8 cellular contexts compared by ENCODE assay signal in genomic region chr20:62927128-62927705, GRCh38. TPM values are rescaled to one million over a fixed set of nuclear protein-coding genes. Genes with fewer than 3 reads are reported as not detected.
A peak's percentile ranks its signal among the peaks of the same experiment; 100 is the strongest.
DNase-seq lines count a peak whose midpoint lies in the region; ATAC-seq and TF ChIP-seq lines count a peak whose summit lies in the region.

No MANE protein-coding gene starts in this region.

- H3K4me1 ChIP-seq in DOHH2 (ENCODE audit: control insufficient read depth, low read length): peaks cover 83% of the 10 kb centered on the region
- H3K4me1 ChIP-seq in esophagus squamous epithelium: peaks cover 51 to 82% (median 58%) of the 10 kb centered on the region in 3 donors
- peaks cover 29% of the 10 kb centered on the region for H3K4me1 ChIP-seq in prostate gland (replicated peaks)

- POLR2A ChIA-PET in RWPE1 (lab: Yijun Ruan, JAX; ENCODE audit: low non-redundant PET): interaction anchor here (1.0 to 1.5 kb wide), 3 partner anchors 10 to 11 kb away, joined by 3 to 4 read pairs (median 3); partner anchors contain the start of gene GID8

- peaks cover 29% of the 10 kb centered on the region for H4K20me1 ChIP-seq in DOHH2 (ENCODE audit: control insufficient read depth, insufficient read depth, low read depth, low read length)

- H3K36me3 ChIP-seq in DOHH2 (ENCODE audit: control insufficient read depth, low read length) (peaks cover 34% of the 10 kb centered on the region), esophagus squamous epithelium (peaks cover 0 to 1% (median 0%) of the 10 kb centered on the region in 3 donors), prostate gland (no peaks in the 10 kb centered on the region)

- intact Hi-C loops in esophagus squamous epithelium (cut with DNase I): no loop called here
- intact Hi-C loops in prostate gland (cut with DNase I): no loop called here
- intact Hi-C loops in sciatic nerve (cut with DNase I): no loop called here

- CTCF ChIA-PET in RWPE1 (lab: Yijun Ruan, JAX): interaction anchor here (0.6 to 1.0 kb wide), 6 partner anchors 9 to 334 kb away, joined by 3 to 6 read pairs (median 3); no protein-coding TSS in a partner anchor

- DNase-seq in RWPE1 (ENCODE audit: low spot score): no peak
- no peak for DNase-seq in esophagus squamous epithelium (lab: John Stamatoyannopoulos, UW)
- no peak for DNase-seq in prostate gland (ENCODE audit: low spot score)
- no peak for DNase-seq in sciatic nerve (ENCODE audit: low spot score)

- H3F3A ChIP-seq in DOHH2 (ENCODE audit: control insufficient read depth, insufficient read depth): peaks cover 22% of the 10 kb centered on the region

- H3K4me2 ChIP-seq in DOHH2 (ENCODE audit: low read length): peak overlapping the region; percentile 98

- TF ChIP-seq POLR2A in esophagus squamous epithelium (IDR thresholded peaks at IDR 0.05): no peak
- no peak for TF ChIP-seq POLR2A in prostate gland (IDR thresholded peaks at IDR 0.05)

- no peaks in the 10 kb centered on the region for H3K27me3 ChIP-seq in DOHH2 (ENCODE audit: control insufficient read depth, low read length)
- no peaks in the 10 kb centered on the region for H3K27me3 ChIP-seq in esophagus squamous epithelium
- H3K27me3 ChIP-seq in prostate gland (replicated peaks; ENCODE audit: insufficient read depth): no peaks in the 10 kb centered on the region

- WGBS in esophagus squamous epithelium, 2 donors: 56 to 63% methylated on average over 6 to 9 of the region's 12 CpGs
- WGBS in prostate gland: 60% methylated on average over 12 of the region's 12 CpGs

- H3K27ac ChIP-seq in DOHH2 (ENCODE audit: low read depth, low read length): peak overlapping the region; percentile 81
- peak overlapping the region; percentile 95 for H3K27ac ChIP-seq in RWPE1
- H3K27ac ChIP-seq in esophagus squamous epithelium: peak overlapping the region; percentile 97 to 99 (median 98)
- peak overlapping the region; percentile 97 to 98 for H3K27ac ChIP-seq in prostate gland

- ATAC-seq in HG02759 (IDR thresholded peaks at IDR 0.05; ENCODE audit: unreplicated experiment) (no peak), sciatic nerve (no peak), GM18868 (IDR thresholded peaks at IDR 0.05; ENCODE audit: unreplicated experiment) (no peak), GM19324 (IDR thresholded peaks at IDR 0.05; ENCODE audit: low FRiP score, unreplicated experiment) (no peak)

- H3K9me3 ChIP-seq in DOHH2 (ENCODE audit: control insufficient read depth, insufficient read depth, low read length): no peaks in the 10 kb centered on the region
- no peaks in the 10 kb centered on the region for H3K9me3 ChIP-seq in esophagus squamous epithelium
- no peaks in the 10 kb centered on the region for H3K9me3 ChIP-seq in prostate gland

- H3K9me2 ChIP-seq in DOHH2 (replicated peaks; ENCODE audit: control insufficient read depth, low read length): no peaks in the 10 kb centered on the region

- peaks cover 99% of the 10 kb centered on the region for H3K79me2 ChIP-seq in DOHH2 (ENCODE audit: control insufficient read depth, low read length)

- H3K4me3 ChIP-seq in DOHH2 (ENCODE audit: low read length) (peak overlapping the region; percentile 88), esophagus squamous epithelium (peak overlapping the region; percentile 83 to 96 (median 94)), prostate gland (peak overlapping the region; percentile 88 to 93)

- TF ChIP-seq CTCF in DOHH2 (IDR thresholded peaks at IDR 0.05; ENCODE audit: low read depth, low read length, poor library complexity, severe bottlenecking) (no peak), RWPE1 (conservative IDR thresholded peaks at IDR 0.05; ENCODE audit: low read depth) (no peak), esophagus squamous epithelium (IDR thresholded peaks at IDR 0.05) (no peak), prostate gland (IDR thresholded peaks at IDR 0.05) (no peak)

RNA-seq across cellular contexts. Expression of gene DIDO1, which starts 0.9 kb away (rescaled TPM):
- total RNA-seq in esophagus squamous epithelium (10 to 100 TPM; 27.6 to 57.8 (median 36.7) TPM), prostate gland (10 to 100 TPM; 68.5 to 75.9 TPM), sciatic nerve (60.9 TPM)

RNA-seq across cellular contexts. Expression of gene GID8, which starts 10.7 kb away (rescaled TPM):
- total RNA-seq in esophagus squamous epithelium: 10 to 100 TPM; 41.0 to 51.2 (median 44.1) TPM
- total RNA-seq in prostate gland: 10 to 100 TPM; 38.7 to 42.7 TPM
- 27.2 TPM for total RNA-seq in sciatic nerve

RNA-seq across cellular contexts. Expression of gene SLC17A9, which starts 25.3 kb away (rescaled TPM):
- total RNA-seq in esophagus squamous epithelium (1 to 10 TPM in 2 of 4 donors, under 1 TPM in 2; 0.31 to 3.9 (median 1.4) TPM), prostate gland (1 to 10 TPM in 1 of 2 donors, under 1 TPM in 1; 0.41 to 3.5 TPM), sciatic nerve (3.8 TPM)
